Comparison of ENCODE assay signal across 8 cellular contexts in genomic region chr17:81020767-81021497, GRCh38. TPM values are rescaled to one million over a fixed set of nuclear protein-coding genes. Genes with fewer than 3 reads are reported as not detected.
DNase-seq lines count a peak whose midpoint lies in the region; ATAC-seq, FAIRE-seq and TF ChIP-seq lines count a peak whose summit lies in the region.

No MANE protein-coding gene starts in this region.

- 12 to 23% (median 21%) methylated on average over 22 to 24 of the region's 24 CpGs for WGBS in psoas muscle, 3 donors

- DNase-seq in DMS 273 treated with DMSO at 0.1 percent for 48 hours (lab: John Stamatoyannopoulos, UW) (peak; percentile 18), RWPE2 (ENCODE audit: low spot score) (peak; percentile 72), fibroblast of pulmonary artery (ENCODE audit: low read depth) (peak; percentile 44), psoas muscle (peak; percentile 69 to 82), D721Med (ENCODE audit: insufficient read length, low spot score) (no peak), NCI-H187 (lab: John Stamatoyannopoulos, UW) (no peak)
- DNase-seq in effector CD4-positive, alpha-beta T cell, result no peak

- peak; percentile 72 for ATAC-seq in RWPE2 (ENCODE audit: low read depth)
- peak; percentile 71 to 86 (median 80) for ATAC-seq in psoas muscle
- ATAC-seq in HG02763 (IDR thresholded peaks at IDR 0.05; ENCODE audit: unreplicated experiment), result no peak

- intact Hi-C loops in psoas muscle (cut with DNase I), result loop anchor here in 1 of 2 donors (10.0 kb wide), 1 partner anchor 224 kb away; no protein-coding TSS in a partner anchor

- TF ChIP-seq CTCF in RWPE2 (IDR thresholded peaks at IDR 0.05; ENCODE audit: poor library complexity, severe bottlenecking), result no peak
- TF ChIP-seq CTCF in fibroblast of pulmonary artery (IDR thresholded peaks at IDR 0.05; ENCODE audit: low read length, missing control alignments), result no peak
- no peak for TF ChIP-seq CTCF in psoas muscle (IDR thresholded peaks at IDR 0.05)
- TF ChIP-seq CTCF in D721Med (IDR thresholded peaks at IDR 0.05; ENCODE audit: insufficient read depth, missing control alignments), result no peak

- H3K9me3 ChIP-seq in RWPE2 (ENCODE audit: severe bottlenecking), result no peaks in the 10 kb centered on the region
- H3K9me3 ChIP-seq in psoas muscle, result no peaks in the 10 kb centered on the region

- H3K36me3 ChIP-seq in RWPE2 (ENCODE audit: low read depth) (no peaks in the 10 kb centered on the region), psoas muscle (ENCODE audit: insufficient read depth in 1 of 2, low read depth in 1 of 2) (no peaks in the 10 kb centered on the region)

- H3K27ac ChIP-seq in RWPE2 (ENCODE audit: poor library complexity, severe bottlenecking) (peak overlapping the region; percentile 35), psoas muscle (peak overlapping the region; percentile 83)

- FAIRE-seq in D721Med (lab: Jason Lieb, UNC), result no peak

- H3K4me3 ChIP-seq in RWPE2 (ENCODE audit: severe bottlenecking) (no peak overlapping the region), fibroblast of pulmonary artery (replicated peaks; ENCODE audit: low read depth, low read length) (no peak overlapping the region), psoas muscle (no peak overlapping the region)

- H3K4me1 ChIP-seq in RWPE2 (ENCODE audit: insufficient read depth, poor library complexity, severe bottlenecking) (peaks cover 6% of the 10 kb centered on the region), psoas muscle (peaks cover 42% of the 10 kb centered on the region)

- no peaks in the 10 kb centered on the region for H3K27me3 ChIP-seq in RWPE2 (ENCODE audit: insufficient read depth, poor library complexity, severe bottlenecking)
- peaks cover 0 to 4% (median 3%) of the 10 kb centered on the region in 3 donors for H3K27me3 ChIP-seq in psoas muscle (ENCODE audit: insufficient read depth in 3 of 3, low read length in 2 of 3)

RNA-seq across cellular contexts. Expression of gene BAIAP2, which starts 14.0 kb away (rescaled TPM):
- 10 to 100 TPM in 2 of 4 donors, 1 to 10 TPM in 2; 4.7 to 28.9 (median 10.0) TPM for total RNA-seq in psoas muscle
- 10 to 100 TPM in 1 of 3 donors, 1 to 10 TPM in 2; 3.9 to 13.5 (median 6.5) TPM for polyA plus RNA-seq in psoas muscle

RNA-seq across cellular contexts. Expression of gene CHMP6, which starts 29.3 kb away (rescaled TPM):
- 10 to 100 TPM; 32.0 to 36.9 (median 33.6) TPM for total RNA-seq in psoas muscle
- 10 to 100 TPM; 38.3 to 53.2 (median 45.6) TPM for polyA plus RNA-seq in psoas muscle

Comparison
In these comparisons a context has a peak if more than half of its experiments do, and no peak if none do; other contexts are left out.
1. DNase-seq: peak in DMS 273 treated with DMSO at 0.1 percent for 48 hours (single experiment), RWPE2 (single experiment), fibroblast of pulmonary artery (single experiment) and psoas muscle (2 of 2); none in D721Med (single experiment), NCI-H187 (0 of 2) and effector CD4-positive, alpha-beta T cell (single experiment).